In genomic region chr14:73713804-73714655, GRCh38 we compare ENCODE assay signal across 1 cellular context.
TF ChIP-seq lines count a peak whose summit lies in the region.

Gene PNMA1, minus strand, starts transcription at chr14:73714384. Its CDS starts 745 bp downstream, at chr14:73713639.

TF ChIP-seq in K562, 482 proteins besides CTCF, POLR2A, EP300 and RAD21 (continued from another document):
- TF ChIP-seq HDAC1 (IDR thresholded peaks at IDR 0.05) = 0 out of 4 replicates have a peak, but pooled peaks of 1 of the 2 experiments have one; percentile 9
- no peak for TF ChIP-seq TARDBP (IDR thresholded peaks at IDR 0.05)
- no peak for TF ChIP-seq PURB (CRISPR knock-in tag; IDR thresholded peaks at IDR 0.05; ENCODE audit: low read depth)
- TF ChIP-seq ZNF121 (CRISPR knock-in tag; conservative IDR thresholded peaks at IDR 0.05) = no peak
- TF ChIP-seq TFE3 (CRISPR knock-in tag; IDR thresholded peaks at IDR 0.05) = no peak
- no peak for TF ChIP-seq E2F8 (IDR thresholded peaks at IDR 0.05; ENCODE audit: low read depth, partially characterized antibody)
- TF ChIP-seq KLF1 (tag; IDR thresholded peaks at IDR 0.05) = peak; percentile 89
- TF ChIP-seq FIP1L1 (IDR thresholded peaks at IDR 0.05; ENCODE audit: low read depth, low read length, poor library complexity, severe bottlenecking) = peak; percentile 74
- TF ChIP-seq SFPQ (IDR thresholded peaks at IDR 0.05; ENCODE audit: low read depth, low read length) = no peak
- peak; percentile 76 for TF ChIP-seq CXXC5 (CRISPR knock-in tag; IDR thresholded peaks at IDR 0.05)
- no peak for TF ChIP-seq HNRNPLL (IDR thresholded peaks at IDR 0.05; ENCODE audit: low read depth, low read length, poor library complexity, severe bottlenecking)
- no peak for TF ChIP-seq DLX4 (CRISPR knock-in tag; IDR thresholded peaks at IDR 0.05)
- no peak for TF ChIP-seq ID3 (CRISPR knock-in tag; IDR thresholded peaks at IDR 0.05)
- no peak for TF ChIP-seq ID3 (tag; IDR thresholded peaks at IDR 0.05)
- TF ChIP-seq ZBTB40 (IDR thresholded peaks at IDR 0.05) = no peak
- TF ChIP-seq ZBTB40 (CRISPR knock-in tag; IDR thresholded peaks at IDR 0.05) = no peak
- no peak for TF ChIP-seq HOXB6 (CRISPR knock-in tag; IDR thresholded peaks at IDR 0.05; ENCODE audit: borderline replicate concordance)
- no peak for TF ChIP-seq U2AF1 (optimal IDR thresholded peaks at IDR 0.05; ENCODE audit: low read depth, low read length)
- no peak for TF ChIP-seq ZSCAN32 (CRISPR knock-in tag; IDR thresholded peaks at IDR 0.05)
- no peak for TF ChIP-seq ZBTB12 (CRISPR knock-in tag; IDR thresholded peaks at IDR 0.05)
- no peak for TF ChIP-seq ZNF324 (CRISPR knock-in tag; IDR thresholded peaks at IDR 0.05)
- TF ChIP-seq ZNF280B (CRISPR knock-in tag; IDR thresholded peaks at IDR 0.05) = no peak
- no peak for TF ChIP-seq ZNF740 (CRISPR knock-in tag; IDR thresholded peaks at IDR 0.05)
- TF ChIP-seq ZNF740 (tag; IDR thresholded peaks at IDR 0.05) = no peak
- no peak for TF ChIP-seq ZNF445 (CRISPR knock-in tag; IDR thresholded peaks at IDR 0.05; ENCODE audit: low read depth)
- no peak for TF ChIP-seq MTA2 (IDR thresholded peaks at IDR 0.05; ENCODE audit: low read depth)
- TF ChIP-seq MAZ (CRISPR knock-in tag; conservative IDR thresholded peaks at IDR 0.05 in 1 of 2, IDR thresholded peaks at IDR 0.05 in 1 of 2) = peak in 1 of 2 experiments; percentile 65; a peak in 1 of 4 replicates
- no peak for TF ChIP-seq HMGXB4 (CRISPR knock-in tag; IDR thresholded peaks at IDR 0.05)
- no peak for TF ChIP-seq ZNF584 (CRISPR knock-in tag; IDR thresholded peaks at IDR 0.05; ENCODE audit: low read depth)
- no peak for TF ChIP-seq TCF3 (CRISPR knock-in tag; IDR thresholded peaks at IDR 0.05)
- TF ChIP-seq ZNF232 (CRISPR knock-in tag; IDR thresholded peaks at IDR 0.05) = no peak
- TF ChIP-seq NBN (IDR thresholded peaks at IDR 0.05; ENCODE audit: low read depth) = no peak
- TF ChIP-seq TAF1 (IDR thresholded peaks at IDR 0.05; ENCODE audit: control insufficient read depth, extremely low read depth, insufficient read depth, low read length, severe bottlenecking) = peak; percentile 74
